In genomic region chr7:150955519-150956394, GRCh38 we compare ENCODE assay signal across 8 cellular contexts. TPM values are rescaled to one million over a fixed set of nuclear protein-coding genes. Genes with fewer than 3 reads are reported as not detected.
DNase-seq lines count a peak whose midpoint lies in the region; ATAC-seq and TF ChIP-seq lines count a peak whose summit lies in the region.

No MANE protein-coding gene starts in this region.

- peak overlapping the region; percentile 68 for H3K4me3 Mint-ChIP-seq in nephron progenitor cell

- H3K4me1 Mint-ChIP-seq in nephron progenitor cell = peaks cover 67% of the 10 kb centered on the region

- ATAC-seq in esophagus mucosa = peak; percentile 19

- peak overlapping the region; percentile 58 for H3K27ac Mint-ChIP-seq in nephron progenitor cell

- peaks cover 15% of the 10 kb centered on the region for H3K36me3 Mint-ChIP-seq in nephron progenitor cell (ENCODE audit: low read depth)

- no peaks in the 10 kb centered on the region for H3K9me3 Mint-ChIP-seq in nephron progenitor cell

- DNase-seq in C1 segment of cervical spinal cord (lab: John Stamatoyannopoulos, UW) (peak in 12 of 14 donors; percentile 9 to 73 (median 59)), NCI-H446 (lab: John Stamatoyannopoulos, UW) (peak; percentile 41 to 83), nephron progenitor cell (peak; percentile 93), NCI-H187 treated with DMSO at 0.1 percent for 48 hours (lab: John Stamatoyannopoulos, UW) (no peak), DMS79 (lab: John Stamatoyannopoulos, UW) (no peak), GM10266 (ENCODE audit: extremely low spot score) (no peak)
- no peak for DNase-seq in stimulated activated CD4-positive, alpha-beta T cell treated with anti-CD3 and anti-CD28 coated beads, Interleukin-4, amount 100 ng/mL, for 24 hours

- peaks cover 14% of the 10 kb centered on the region for H3K27me3 Mint-ChIP-seq in nephron progenitor cell (ENCODE audit: low read depth, poor library complexity)

- TF ChIP-seq CTCF in nephron progenitor cell (IDR thresholded peaks at IDR 0.05) = no peak
- no peak for TF ChIP-seq CTCF in GM10266 (IDR thresholded peaks at IDR 0.05; ENCODE audit: control insufficient read depth, insufficient read depth, low read depth, missing control alignments)

RNA-seq across cellular contexts. Expression of gene KCNH2, which starts 22.4 kb away (rescaled TPM):
- total RNA-seq in esophagus mucosa = 0.20 TPM

RNA-seq across cellular contexts. Expression of gene NOS3, which starts 35.1 kb away (rescaled TPM):
- 3.1 TPM for total RNA-seq in esophagus mucosa

Comparison
In these comparisons a context has a peak if more than half of its experiments do, and no peak if none do; other contexts are left out.
1. DNase-seq: peak in C1 segment of cervical spinal cord (12 of 14), NCI-H446 (2 of 2) and nephron progenitor cell (single experiment); none in NCI-H187 treated with DMSO at 0.1 percent for 48 hours (single experiment), DMS79 (single experiment), GM10266 (single experiment) and stimulated activated CD4-positive, alpha-beta T cell treated with anti-CD3 and anti-CD28 coated beads, Interleukin-4, amount 100 ng/mL, for 24 hours (single experiment).